Comparison of ENCODE assay signal across 1 cellular context in the genomic region with DNA sequence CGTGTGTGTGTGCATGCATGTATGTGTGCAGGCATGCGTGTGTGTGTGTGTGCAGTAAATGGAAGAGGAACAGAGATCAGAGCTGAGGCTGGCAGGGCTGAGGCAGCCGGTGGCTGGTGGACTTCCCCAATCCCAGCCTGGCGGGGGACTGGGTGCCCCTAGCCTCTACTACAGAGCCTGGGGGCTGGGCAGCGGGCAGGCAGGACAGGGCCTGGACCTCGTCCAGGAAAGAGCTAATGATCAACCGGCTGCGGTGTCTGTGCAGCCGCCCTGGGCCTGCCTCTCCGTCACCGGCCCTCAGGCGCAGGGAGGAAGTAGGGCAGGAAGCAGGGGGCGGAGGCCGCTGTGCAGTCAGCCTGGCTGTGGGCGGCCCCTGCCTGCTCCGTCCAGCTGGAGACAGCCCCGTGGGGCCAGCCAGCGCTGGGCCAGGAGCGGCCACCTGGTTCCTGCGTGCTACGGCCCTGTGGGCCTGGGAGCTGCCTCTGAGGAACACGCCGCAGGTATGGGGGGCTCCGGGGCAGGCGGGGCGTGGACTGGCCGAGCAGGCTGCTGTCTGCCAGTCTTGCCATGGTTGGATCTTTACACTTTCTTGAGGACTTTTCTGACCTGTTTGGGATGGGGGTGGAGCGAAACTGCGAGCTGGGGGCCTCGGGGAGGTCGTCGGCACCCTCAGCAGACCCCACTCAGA.
A peak's percentile ranks its signal among the peaks of the same experiment; 100 is the strongest.
TF ChIP-seq lines count a peak whose summit lies in the region.

Gene SH3TC1 (plus strand): TSS at position 385 of the 688 bp plus-strand sequence. CDS start 5,905 bp downstream, outside the sequence.

TF ChIP-seq in HepG2, 621 proteins besides CTCF, POLR2A, EP300 and RAD21 (continued from another document and continues in another):
- TF ChIP-seq PCBP1 (IDR thresholded peaks at IDR 0.05; ENCODE audit: borderline replicate concordance, low read depth, low read length), result no peak
- TF ChIP-seq ZNF562 (CRISPR knock-in tag; IDR thresholded peaks at IDR 0.05; ENCODE audit: borderline replicate concordance), result no peak
- no peak for TF ChIP-seq PLSCR1 (CRISPR knock-in tag; IDR thresholded peaks at IDR 0.05; ENCODE audit: borderline replicate concordance)
- TF ChIP-seq ZNF580 (CRISPR knock-in tag; IDR thresholded peaks at IDR 0.05; ENCODE audit: borderline replicate concordance, low read depth), result peak; percentile 73; the same call in 1 of the 2 replicates
- no peak for TF ChIP-seq FOXA1 (IDR thresholded peaks at IDR 0.05)
- 0 out of 2 replicates have a peak, but pooled peaks have one; percentile 12 for TF ChIP-seq FOXA1 (CRISPR knock-in tag; IDR thresholded peaks at IDR 0.05)
- TF ChIP-seq TP53 (CRISPR knock-in tag; conservative IDR thresholded peaks at IDR 0.05), result 0 out of 2 replicates have a peak, but pooled peaks have one; percentile 48
- TF ChIP-seq ZNF430 (CRISPR knock-in tag; IDR thresholded peaks at IDR 0.05), result peak; percentile 63; the same call in 1 of the 2 replicates
- 0 out of 2 replicates have a peak, but pooled peaks have one; percentile 11 for TF ChIP-seq CAMTA2 (CRISPR knock-in tag; IDR thresholded peaks at IDR 0.05; ENCODE audit: borderline replicate concordance)
- no peak for TF ChIP-seq ARNT (IDR thresholded peaks at IDR 0.05)
- 0 out of 2 replicates have a peak, but pooled peaks have one; percentile 33 for TF ChIP-seq FOXK1 (CRISPR knock-in tag; IDR thresholded peaks at IDR 0.05; ENCODE audit: borderline replicate concordance, low read depth)
- no peak for TF ChIP-seq ATM (IDR thresholded peaks at IDR 0.05; ENCODE audit: borderline replicate concordance)
- TF ChIP-seq, protein P1, sequence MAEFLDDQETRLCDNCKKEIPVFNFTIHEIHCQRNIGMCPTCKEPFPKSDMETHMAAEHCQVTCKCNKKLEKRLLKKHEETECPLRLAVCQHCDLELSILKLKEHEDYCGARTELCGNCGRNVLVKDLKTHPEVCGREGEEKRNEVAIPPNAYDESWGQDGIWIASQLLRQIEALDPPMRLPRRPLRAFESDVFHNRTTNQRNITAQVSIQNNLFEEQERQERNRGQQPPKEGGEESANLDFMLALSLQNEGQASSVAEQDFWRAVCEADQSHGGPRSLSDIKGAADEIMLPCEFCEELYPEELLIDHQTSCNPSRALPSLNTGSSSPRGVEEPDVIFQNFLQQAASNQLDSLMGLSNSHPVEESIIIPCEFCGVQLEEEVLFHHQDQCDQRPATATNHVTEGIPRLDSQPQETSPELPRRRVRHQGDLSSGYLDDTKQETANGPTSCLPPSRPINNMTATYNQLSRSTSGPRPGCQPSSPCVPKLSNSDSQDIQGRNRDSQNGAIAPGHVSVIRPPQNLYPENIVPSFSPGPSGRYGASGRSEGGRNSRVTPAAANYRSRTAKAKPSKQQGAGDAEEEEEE (CRISPR knock-in tag; IDR thresholded peaks at IDR 0.05; ENCODE audit: borderline replicate concordance), result peak; percentile 82; the same call in 1 of the 2 replicates
- TF ChIP-seq POLR2G (IDR thresholded peaks at IDR 0.05; ENCODE audit: low read depth, low read length), result peak; percentile 86
- no peak; the same call in 1 of the 2 replicates for TF ChIP-seq ZNF503 (CRISPR knock-in tag; IDR thresholded peaks at IDR 0.05)
- TF ChIP-seq RBAK (CRISPR knock-in tag; IDR thresholded peaks at IDR 0.05), result no peak
- peak; percentile 47; the same call in 1 of the 2 replicates for TF ChIP-seq PITX1 (CRISPR knock-in tag; IDR thresholded peaks at IDR 0.05)
- TF ChIP-seq HNRNPL (IDR thresholded peaks at IDR 0.05; ENCODE audit: low read depth, low read length), result peak; percentile 78
- no peak; the same call in 1 of the 2 replicates for TF ChIP-seq ZNF317 (CRISPR knock-in tag; IDR thresholded peaks at IDR 0.05)
- TF ChIP-seq SMARCC2 (IDR thresholded peaks at IDR 0.05), result no peak
- no peak for TF ChIP-seq SETDB1 (CRISPR knock-in tag; IDR thresholded peaks at IDR 0.05; ENCODE audit: borderline replicate concordance)
- TF ChIP-seq ARNT2 (CRISPR knock-in tag; IDR thresholded peaks at IDR 0.05; ENCODE audit: low read depth), result no peak; the same call in 1 of the 2 replicates
- no peak for TF ChIP-seq ZNF275 (CRISPR knock-in tag; IDR thresholded peaks at IDR 0.05; ENCODE audit: borderline replicate concordance)
- TF ChIP-seq YEATS2 (CRISPR knock-in tag; IDR thresholded peaks at IDR 0.05; ENCODE audit: borderline replicate concordance), result peak; percentile 51; the same call in 1 of the 2 replicates
- TF ChIP-seq MED8 (CRISPR knock-in tag; IDR thresholded peaks at IDR 0.05; ENCODE audit: insufficient replicate concordance), result no peak
- TF ChIP-seq SP140L (CRISPR knock-in tag; IDR thresholded peaks at IDR 0.05; ENCODE audit: borderline replicate concordance), result peak; percentile 65; the same call in 1 of the 2 replicates
- TF ChIP-seq ETV5 (CRISPR knock-in tag; IDR thresholded peaks at IDR 0.05; ENCODE audit: borderline replicate concordance), result peak; percentile 96
- TF ChIP-seq, protein P2, sequence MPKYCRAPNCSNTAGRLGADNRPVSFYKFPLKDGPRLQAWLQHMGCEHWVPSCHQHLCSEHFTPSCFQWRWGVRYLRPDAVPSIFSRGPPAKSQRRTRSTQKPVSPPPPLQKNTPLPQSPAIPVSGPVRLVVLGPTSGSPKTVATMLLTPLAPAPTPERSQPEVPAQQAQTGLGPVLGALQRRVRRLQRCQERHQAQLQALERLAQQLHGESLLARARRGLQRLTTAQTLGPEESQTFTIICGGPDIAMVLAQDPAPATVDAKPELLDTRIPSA (CRISPR knock-in tag; IDR thresholded peaks at IDR 0.05; ENCODE audit: borderline replicate concordance), result no peak
- TF ChIP-seq MTF1 (CRISPR knock-in tag; IDR thresholded peaks at IDR 0.05), result no peak
- peak; percentile 78 for TF ChIP-seq PHF8 (CRISPR knock-in tag; IDR thresholded peaks at IDR 0.05)
- TF ChIP-seq ZNF839 (CRISPR knock-in tag; IDR thresholded peaks at IDR 0.05; ENCODE audit: borderline replicate concordance), result no peak
- TF ChIP-seq ZFX (CRISPR knock-in tag; IDR thresholded peaks at IDR 0.05; ENCODE audit: low read depth), result peak; percentile 97
- no peak for TF ChIP-seq IKZF1 (IDR thresholded peaks at IDR 0.05)
- TF ChIP-seq, protein P3, sequence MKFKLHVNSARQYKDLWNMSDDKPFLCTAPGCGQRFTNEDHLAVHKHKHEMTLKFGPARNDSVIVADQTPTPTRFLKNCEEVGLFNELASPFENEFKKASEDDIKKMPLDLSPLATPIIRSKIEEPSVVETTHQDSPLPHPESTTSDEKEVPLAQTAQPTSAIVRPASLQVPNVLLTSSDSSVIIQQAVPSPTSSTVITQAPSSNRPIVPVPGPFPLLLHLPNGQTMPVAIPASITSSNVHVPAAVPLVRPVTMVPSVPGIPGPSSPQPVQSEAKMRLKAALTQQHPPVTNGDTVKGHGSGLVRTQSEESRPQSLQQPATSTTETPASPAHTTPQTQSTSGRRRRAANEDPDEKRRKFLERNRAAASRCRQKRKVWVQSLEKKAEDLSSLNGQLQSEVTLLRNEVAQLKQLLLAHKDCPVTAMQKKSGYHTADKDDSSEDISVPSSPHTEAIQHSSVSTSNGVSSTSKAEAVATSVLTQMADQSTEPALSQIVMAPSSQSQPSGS (CRISPR knock-in tag; IDR thresholded peaks at IDR 0.05), result peak; percentile 79; the same call in 1 of the 2 replicates
- no peak for TF ChIP-seq CC2D1A (CRISPR knock-in tag; IDR thresholded peaks at IDR 0.05)
- no peak for TF ChIP-seq ZNF850 (CRISPR knock-in tag; conservative IDR thresholded peaks at IDR 0.05)
- TF ChIP-seq HNF4A (CRISPR knock-in tag; IDR thresholded peaks at IDR 0.05), result peak; percentile 58
- TF ChIP-seq MIXL1 (CRISPR knock-in tag; IDR thresholded peaks at IDR 0.05), result peak; percentile 79
- TF ChIP-seq, protein P4, sequence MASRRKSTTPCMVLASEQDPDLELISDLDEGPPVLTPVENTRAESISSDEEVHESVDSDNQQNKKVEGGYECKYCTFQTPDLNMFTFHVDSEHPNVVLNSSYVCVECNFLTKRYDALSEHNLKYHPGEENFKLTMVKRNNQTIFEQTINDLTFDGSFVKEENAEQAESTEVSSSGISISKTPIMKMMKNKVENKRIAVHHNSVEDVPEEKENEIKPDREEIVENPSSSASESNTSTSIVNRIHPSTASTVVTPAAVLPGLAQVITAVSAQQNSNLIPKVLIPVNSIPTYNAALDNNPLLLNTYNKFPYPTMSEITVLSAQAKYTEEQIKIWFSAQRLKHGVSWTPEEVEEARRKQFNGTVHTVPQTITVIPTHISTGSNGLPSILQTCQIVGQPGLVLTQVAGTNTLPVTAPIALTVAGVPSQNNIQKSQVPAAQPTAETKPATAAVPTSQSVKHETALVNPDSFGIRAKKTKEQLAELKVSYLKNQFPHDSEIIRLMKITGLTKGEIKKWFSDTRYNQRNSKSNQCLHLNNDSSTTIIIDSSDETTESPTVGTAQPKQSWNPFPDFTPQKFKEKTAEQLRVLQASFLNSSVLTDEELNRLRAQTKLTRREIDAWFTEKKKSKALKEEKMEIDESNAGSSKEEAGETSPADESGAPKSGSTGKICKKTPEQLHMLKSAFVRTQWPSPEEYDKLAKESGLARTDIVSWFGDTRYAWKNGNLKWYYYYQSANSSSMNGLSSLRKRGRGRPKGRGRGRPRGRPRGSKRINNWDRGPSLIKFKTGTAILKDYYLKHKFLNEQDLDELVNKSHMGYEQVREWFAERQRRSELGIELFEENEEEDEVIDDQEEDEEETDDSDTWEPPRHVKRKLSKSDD (CRISPR knock-in tag; IDR thresholded peaks at IDR 0.05; ENCODE audit: low read depth), result 0 out of 2 replicates have a peak, but pooled peaks have one; percentile 34
- TF ChIP-seq, protein P5, sequence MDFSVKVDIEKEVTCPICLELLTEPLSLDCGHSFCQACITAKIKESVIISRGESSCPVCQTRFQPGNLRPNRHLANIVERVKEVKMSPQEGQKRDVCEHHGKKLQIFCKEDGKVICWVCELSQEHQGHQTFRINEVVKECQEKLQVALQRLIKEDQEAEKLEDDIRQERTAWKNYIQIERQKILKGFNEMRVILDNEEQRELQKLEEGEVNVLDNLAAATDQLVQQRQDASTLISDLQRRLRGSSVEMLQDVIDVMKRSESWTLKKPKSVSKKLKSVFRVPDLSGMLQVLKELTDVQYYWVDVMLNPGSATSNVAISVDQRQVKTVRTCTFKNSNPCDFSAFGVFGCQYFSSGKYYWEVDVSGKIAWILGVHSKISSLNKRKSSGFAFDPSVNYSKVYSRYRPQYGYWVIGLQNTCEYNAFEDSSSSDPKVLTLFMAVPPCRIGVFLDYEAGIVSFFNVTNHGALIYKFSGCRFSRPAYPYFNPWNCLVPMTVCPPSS (IDR thresholded peaks at IDR 0.05), result no peak
- TF ChIP-seq CHD2 (IDR thresholded peaks at IDR 0.05; ENCODE audit: low read depth, low read length), result no peak
- TF ChIP-seq ZBTB25 (CRISPR knock-in tag; IDR thresholded peaks at IDR 0.05), result no peak; the same call in 1 of the 2 replicates
- peak; percentile 95; the same call in 1 of the 2 replicates for TF ChIP-seq ZNF614 (CRISPR knock-in tag; IDR thresholded peaks at IDR 0.05; ENCODE audit: borderline replicate concordance)
- no peak for TF ChIP-seq FLYWCH1 (CRISPR knock-in tag; IDR thresholded peaks at IDR 0.05)
- no peak for TF ChIP-seq PRMT3 (CRISPR knock-in tag; IDR thresholded peaks at IDR 0.05; ENCODE audit: borderline replicate concordance, low read depth)
